Comparison of ENCODE assay signal across 18 cellular contexts in genomic region chr5:143559586-143559985, GRCh38.
"Had no signal": no experiment of that assay in that cellular context is flagged by ENCODE, and none has a peak within 500 bp of the region (broad histone marks: within the 10 kb centered on the region; RNA-seq: fewer than 3 reads in every experiment).

No MANE protein-coding gene starts in this region.

- ATAC-seq: activated T-helper 17 cell treated with anti-CD3 and anti-CD28 coated beads, Interleukin-2, amount 50 U/mL, for 72 hours; T-helper 17 cell had no signal

- DNase-seq: activated B cell treated with CpG ODN at 0.5 μM for 24 hours; activated CD4-positive, alpha-beta T cell treated with anti-CD3 and anti-CD28 coated beads for 1 hour; activated CD4-positive, alpha-beta T cell treated with anti-CD3 and anti-CD28 coated beads, Interleukin-2, amount 10 ng/mL, durations not matched to agents 24 days and 14 days; activated CD4-positive, alpha-beta T cell treated with anti-CD3 and anti-CD28 coated beads, Interleukin-2, amount 50 U/mL, for 48 hours; activated CD8-positive, alpha-beta memory T cell treated with anti-CD3 and anti-CD28 coated beads for 24 hours; activated gamma-delta T cell; activated naive CD4-positive, alpha-beta T cell treated with anti-CD3 and anti-CD28 coated beads for 36 hours; activated T-cell treated with anti-CD3 and anti-CD28 coated beads, Interleukin-2, amount 50 U/mL, for 48 hours; cortex of kidney; MM.1S; NCI-H1105; NCI-H1436; NCI-H1930; NCI-H226; SIG-M5; T-helper 17 cell; T-helper 9 cell had no signal
